13 cellular contexts compared by ENCODE assay signal in genomic region chr10:52864459-52865106, GRCh38.
A peak's percentile ranks its signal among the peaks of the same experiment; 100 is the strongest.
DNase-seq lines count a peak whose midpoint lies in the region; ATAC-seq, FAIRE-seq and TF ChIP-seq lines count a peak whose summit lies in the region.
"Had no signal": no experiment of that assay in that cellular context is flagged by ENCODE, and none has a peak within 500 bp of the region (broad histone marks: within the 10 kb centered on the region; RNA-seq: fewer than 3 reads in every experiment).

No MANE protein-coding gene starts in this region.

- H3K4me3 ChIP-seq in MM.1S (ENCODE audit: low read length) = no peak overlapping the region
- H3K4me3 ChIP-seq in epithelial cell of proximal tubule (ENCODE audit: low read depth, low read length) = no peak overlapping the region
- H3K4me3 ChIP-seq: dorsolateral prefrontal cortex had no signal

- ATAC-seq in activated naive CD8-positive, alpha-beta T cell treated with anti-CD3 and anti-CD28 coated beads, Interleukin-2, amount 50 U/mL, for 24 hours = no peak
- no peak for ATAC-seq in GM21529 (IDR thresholded peaks at IDR 0.05; ENCODE audit: unreplicated experiment)

- peaks cover 21% of the 10 kb centered on the region for H3K4me1 ChIP-seq in MM.1S (ENCODE audit: low read length)

- peak overlapping the region; percentile 64 for H3K27ac ChIP-seq in MM.1S (ENCODE audit: low read length)
- no peak overlapping the region for H3K27ac ChIP-seq in substantia nigra (ENCODE audit: low read depth, low read length, poor library complexity, severe bottlenecking)
- H3K27ac ChIP-seq: dorsolateral prefrontal cortex, neutrophil had no signal

- peaks cover 29% of the 10 kb centered on the region for H3K9me3 Mint-ChIP-seq in nephron progenitor cell
- H3K9me3 Mint-ChIP-seq in activated naive CD8-positive, alpha-beta T cell treated with anti-CD3 and anti-CD28 coated beads, Interleukin-2, amount 50 U/mL, for 24 hours = peaks cover 5% of the 10 kb centered on the region

- peak overlapping the region; percentile 74 for H2AFZ ChIP-seq in MM.1S (ENCODE audit: low read length)

- H3K79me2 ChIP-seq in MM.1S (ENCODE audit: low read length) = no peaks in the 10 kb centered on the region

- DNase-seq in GM12892 (ENCODE audit: insufficient read length) = no peak
- DNase-seq in MM.1S = peak; percentile 90
- DNase-seq in epithelial cell of proximal tubule (ENCODE audit: low read depth) = peak; percentile 95
- DNase-seq in nephron progenitor cell = no peak
- DNase-seq in DMS153 (lab: John Stamatoyannopoulos, UW) = no peak
- no peak for DNase-seq in activated naive CD8-positive, alpha-beta T cell treated with anti-CD3 and anti-CD28 coated beads, Interleukin-2, amount 50 U/mL, for 24 hours
- DNase-seq in substantia nigra (lab: John Stamatoyannopoulos, UW) = no peak
- DNase-seq: activated CD4-positive, alpha-beta T cell treated with anti-CD3 and anti-CD28 coated beads, Interleukin-2, amount 50 U/mL, for 4 hours; DND-41; dorsolateral prefrontal cortex; NCI-H2171 had no signal

- H3K9ac ChIP-seq in MM.1S (ENCODE audit: low read length) = 0 out of 2 replicates have a peak overlapping the region, but pooled peaks have one; percentile 5

- peak; percentile 88 for FAIRE-seq in GM12892 (lab: Jason Lieb, UNC)

- no peak overlapping the region for H3K4me3 Mint-ChIP-seq in nephron progenitor cell
- no peak overlapping the region for H3K4me3 Mint-ChIP-seq in activated naive CD8-positive, alpha-beta T cell treated with anti-CD3 and anti-CD28 coated beads, Interleukin-2, amount 50 U/mL, for 24 hours

- TF ChIP-seq CTCF in MM.1S (IDR thresholded peaks at IDR 0.05; ENCODE audit: low read length) (no peak), epithelial cell of proximal tubule (conservative IDR thresholded peaks at IDR 0.05; ENCODE audit: low read depth, low read length) (no peak), nephron progenitor cell (IDR thresholded peaks at IDR 0.05) (no peak)

- no peaks in the 10 kb centered on the region for H3K36me3 ChIP-seq in MM.1S (replicated peaks; ENCODE audit: insufficient read depth, low read length)
- H3K36me3 ChIP-seq: neutrophil had no signal

- peak overlapping the region; percentile 35; the same call in 1 of the 2 replicates for H3K4me2 ChIP-seq in MM.1S (ENCODE audit: low read depth, low read length)

- H3K9me3 ChIP-seq in MM.1S (replicated peaks; ENCODE audit: insufficient read depth, low read length) = no peaks in the 10 kb centered on the region
- H3K9me3 ChIP-seq: neutrophil had no signal

- H3K9me2 ChIP-seq in MM.1S (replicated peaks; ENCODE audit: insufficient read depth, low read length) = no peaks in the 10 kb centered on the region

- peaks cover 6% of the 10 kb centered on the region for H3K27me3 Mint-ChIP-seq in nephron progenitor cell (ENCODE audit: low read depth, poor library complexity)
- H3K27me3 Mint-ChIP-seq in activated naive CD8-positive, alpha-beta T cell treated with anti-CD3 and anti-CD28 coated beads, Interleukin-2, amount 50 U/mL, for 24 hours = no peaks in the 10 kb centered on the region

- H3K36me3 Mint-ChIP-seq in nephron progenitor cell (ENCODE audit: low read depth) = peaks cover 6% of the 10 kb centered on the region
- H3K36me3 Mint-ChIP-seq in activated naive CD8-positive, alpha-beta T cell treated with anti-CD3 and anti-CD28 coated beads, Interleukin-2, amount 50 U/mL, for 24 hours (ENCODE audit: low read depth) = no peaks in the 10 kb centered on the region

- H3K27me3 ChIP-seq in MM.1S (replicated peaks; ENCODE audit: insufficient read depth, low read length) = no peaks in the 10 kb centered on the region
- H3K27me3 ChIP-seq: dorsolateral prefrontal cortex, neutrophil had no signal

- H3K4me1 Mint-ChIP-seq in nephron progenitor cell = no peaks in the 10 kb centered on the region
- no peaks in the 10 kb centered on the region for H3K4me1 Mint-ChIP-seq in activated naive CD8-positive, alpha-beta T cell treated with anti-CD3 and anti-CD28 coated beads, Interleukin-2, amount 50 U/mL, for 24 hours

- TF ChIP-seq POLR2A in GM12892 (IDR thresholded peaks at IDR 0.05; ENCODE audit: low read depth, low read length) = no peak

- H3K27ac Mint-ChIP-seq in nephron progenitor cell = peak overlapping the region; percentile 30
- H3K27ac Mint-ChIP-seq in activated naive CD8-positive, alpha-beta T cell treated with anti-CD3 and anti-CD28 coated beads, Interleukin-2, amount 50 U/mL, for 24 hours = no peak overlapping the region

- 0 out of 2 replicates have a peak, but pooled peaks cover 6% of the 10 kb centered on the region for H3F3A ChIP-seq in MM.1S (ENCODE audit: insufficient read depth, low read length)

- H4K20me1 ChIP-seq in MM.1S (ENCODE audit: insufficient read depth, low read length) = no peaks in the 10 kb centered on the region

Comparison
In these comparisons a context has a peak if more than half of its experiments do, and no peak if none do; other contexts are left out.
1. DNase-seq: peak in MM.1S (single experiment) and epithelial cell of proximal tubule (single experiment); none in GM12892 (single experiment), nephron progenitor cell (single experiment), DMS153 (single experiment), activated naive CD8-positive, alpha-beta T cell treated with anti-CD3 and anti-CD28 coated beads, Interleukin-2, amount 50 U/mL, for 24 hours (single experiment) and substantia nigra (0 of 49).